Comparison of ENCODE assay signal across 28 cellular contexts in the genomic region with DNA sequence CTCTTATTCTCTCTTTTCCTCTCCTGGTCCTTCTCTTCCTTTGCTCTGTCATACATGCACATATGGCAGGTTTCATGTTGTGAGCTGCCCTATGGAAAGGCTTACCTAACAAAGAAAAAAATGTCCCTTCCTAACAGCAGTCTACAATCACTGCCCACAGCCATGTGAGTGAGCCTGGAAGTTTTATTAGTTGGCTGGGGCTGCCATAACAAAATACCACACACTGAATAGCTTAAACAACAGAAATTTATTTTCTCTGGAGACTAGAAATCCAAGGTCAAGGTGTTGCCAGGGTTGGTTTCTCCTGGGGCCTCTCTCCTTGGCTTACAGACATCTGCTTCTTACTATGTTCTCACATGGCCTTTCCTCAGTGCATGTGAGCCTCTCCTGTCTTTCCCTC.
"Had no signal": no experiment of that assay in that cellular context is flagged by ENCODE, and none has a peak within 500 bp of the region (broad histone marks: within the 10 kb centered on the region; RNA-seq: fewer than 3 reads in every experiment).

No MANE protein-coding gene starts in this region.

- ATAC-seq: effector memory CD8-positive, alpha-beta T cell; heart right ventricle; left lung; lower lobe of right lung; mucosa of descending colon; right lobe of liver; stimulated activated effector memory CD8-positive, alpha-beta T cell treated with anti-CD3 and anti-CD28 coated beads, Interleukin-12 subunit alpha, Interleukin-12 subunit beta, amount 100 ng/mL, for 72 hours had no signal

- H3K27me3 ChIP-seq: heart right ventricle, left lung, right lobe of liver had no signal

- H3K27ac ChIP-seq: heart right ventricle, left lung, lower lobe of right lung, right lobe of liver, thoracic aorta had no signal

- H3K27me3 Mint-ChIP-seq: effector memory CD8-positive, alpha-beta T cell; progenitor cell of endocrine pancreas; stimulated activated naive CD8-positive, alpha-beta T cell treated with anti-CD3 and anti-CD28 coated beads, Interleukin-15, Interleukin-2, amounts not matched to agents 100 ng/mL and 50 ng/mL, for 24 hours had no signal

- H3K4me3 Mint-ChIP-seq: activated CD4-positive, alpha-beta memory T cell treated with anti-CD3 and anti-CD28 coated beads, Interleukin-2, amount 10 ng/mL, durations not matched to agents 7 days and 5 days; activated CD4-positive, alpha-beta T cell treated with anti-CD3 and anti-CD28 coated beads, Interleukin-2, amount 10 ng/mL, durations not matched to agents 24 days and 14 days; activated naive CD4-positive, alpha-beta T cell treated with anti-CD3 and anti-CD28 coated beads, Interleukin-2, amount 10 ng/mL, durations not matched to agents 7 days and 5 days; activated naive CD8-positive, alpha-beta T cell treated with anti-CD3 and anti-CD28 coated beads, Interleukin-2, amount 10 ng/mL, durations not matched to agents 7 days and 5 days; activated T-cell treated with anti-CD3 and anti-CD28 coated beads, Interleukin-2, amount 50 U/mL, for 24 hours; nephron; stimulated activated effector memory CD8-positive, alpha-beta T cell treated with anti-CD3 and anti-CD28 coated beads, Interleukin-12 subunit alpha, Interleukin-12 subunit beta, amount 100 ng/mL, for 72 hours; stimulated activated naive CD8-positive, alpha-beta T cell treated with anti-CD3 and anti-CD28 coated beads, Interleukin-15, Interleukin-2, amounts not matched to agents 100 ng/mL and 50 ng/mL, for 24 hours had no signal

- H3K4me1 ChIP-seq: right lobe of liver had no signal

- H3K4me3 ChIP-seq: heart right ventricle, left lung, lower lobe of right lung, mucosa of descending colon, right lobe of liver, skin epidermis, thoracic aorta had no signal

- H3K4me1 Mint-ChIP-seq: nephron had no signal

- H3K9me3 ChIP-seq: right lobe of liver had no signal

- H3K27ac Mint-ChIP-seq: activated CD4-positive, alpha-beta memory T cell treated with anti-CD3 and anti-CD28 coated beads, Interleukin-2, amount 10 ng/mL, durations not matched to agents 7 days and 5 days; activated CD4-positive, alpha-beta T cell treated with anti-CD3 and anti-CD28 coated beads, Interleukin-2, amount 10 ng/mL, durations not matched to agents 24 days and 14 days; activated naive CD4-positive, alpha-beta T cell treated with anti-CD3 and anti-CD28 coated beads, Interleukin-2, amount 10 ng/mL, durations not matched to agents 7 days and 5 days; activated naive CD8-positive, alpha-beta T cell treated with anti-CD3 and anti-CD28 coated beads, Interleukin-2, amount 10 ng/mL, durations not matched to agents 7 days and 5 days; activated T-cell treated with anti-CD3 and anti-CD28 coated beads, Interleukin-2, amount 50 U/mL, for 24 hours; effector memory CD8-positive, alpha-beta T cell; nephron; progenitor cell of endocrine pancreas; stimulated activated effector memory CD8-positive, alpha-beta T cell treated with anti-CD3 and anti-CD28 coated beads, Interleukin-12 subunit alpha, Interleukin-12 subunit beta, amount 100 ng/mL, for 72 hours; stimulated activated naive CD8-positive, alpha-beta T cell treated with anti-CD3 and anti-CD28 coated beads, Interleukin-15, Interleukin-2, amounts not matched to agents 100 ng/mL and 50 ng/mL, for 24 hours had no signal

- DNase-seq: activated CD4-positive, alpha-beta memory T cell treated with anti-CD3 and anti-CD28 coated beads, Interleukin-2, amount 10 ng/mL, durations not matched to agents 7 days and 5 days; activated CD4-positive, alpha-beta T cell treated with anti-CD3 and anti-CD28 coated beads, Interleukin-2, amount 10 ng/mL, durations not matched to agents 24 days and 14 days; activated CD4-positive, CD25-positive, alpha-beta regulatory T cell treated with anti-CD3 and anti-CD28 coated beads, Interleukin-2, amount 50 U/mL, for 72 hours; activated CD8-positive, alpha-beta memory T cell treated with anti-CD3 and anti-CD28 coated beads, Interleukin-2, amount 50 U/mL, for 48 hours; activated gamma-delta T cell; activated naive CD4-positive, alpha-beta T cell treated with anti-CD3 and anti-CD28 coated beads, Interleukin-2, amount 10 ng/mL, durations not matched to agents 7 days and 5 days; activated naive CD8-positive, alpha-beta T cell treated with anti-CD3 and anti-CD28 coated beads, Interleukin-2, amount 10 ng/mL, durations not matched to agents 7 days and 5 days; activated T-cell treated with anti-CD3 and anti-CD28 coated beads, Interleukin-2, amount 50 U/mL, for 24 hours; amniotic stem cell; caudate nucleus; cortex of kidney; effector memory CD8-positive, alpha-beta T cell; foreskin melanocyte; heart right ventricle; left lung; lower lobe of right lung; mucosa of descending colon; right lobe of liver; stimulated activated CD4-positive, alpha-beta T cell treated with anti-CD3 and anti-CD28 coated beads, Interleukin-12 subunit alpha, Interleukin-12 subunit beta, amount 100 ng/mL, for 4 hours; stimulated activated CD4-positive, alpha-beta T cell treated with anti-CD3 and anti-CD28 coated beads, Interleukin-4, amount 100 ng/mL, for 1 hour; T-helper 2 cell; trophoblast cell had no signal

- H3K36me3 ChIP-seq: heart right ventricle, left lung, lower lobe of right lung, right lobe of liver, thoracic aorta had no signal

- H3K36me3 Mint-ChIP-seq: stimulated activated effector memory CD8-positive, alpha-beta T cell treated with anti-CD3 and anti-CD28 coated beads, Interleukin-12 subunit alpha, Interleukin-12 subunit beta, amount 100 ng/mL, for 72 hours had no signal
